Comparison of ENCODE assay signal across 8 cellular contexts in genomic region chr4:139556071-139556734, GRCh38. TPM values are rescaled to one million over a fixed set of nuclear protein-coding genes. Genes with fewer than 3 reads are reported as not detected.
DNase-seq lines count a peak whose midpoint lies in the region; ATAC-seq and TF ChIP-seq lines count a peak whose summit lies in the region.

Gene SETD7, minus strand, starts transcription at chr4:139556219. Its CDS starts 82 bp downstream, at chr4:139556137.

- intact Hi-C loops in mucosa of descending colon (cut with DNase I, micrococcal nuclease) = no loop called here

- TF ChIP-seq CTCF in AG04450 (IDR thresholded peaks at IDR 0.05; ENCODE audit: low read depth, low read length) (no peak), mucosa of descending colon (IDR thresholded peaks at IDR 0.05) (no peak)

- H3K9me3 Mint-ChIP-seq in activated T-cell treated with anti-CD3 and anti-CD28 coated beads, Interleukin-2, amount 50 U/mL, for 24 hours = no peaks in the 10 kb centered on the region

- H3K27ac Mint-ChIP-seq in activated T-cell treated with anti-CD3 and anti-CD28 coated beads, Interleukin-2, amount 50 U/mL, for 24 hours = peak within 1 kb of the TSS; percentile 94

- H3K4me3 ChIP-seq in AG04450 (ENCODE audit: low read depth, low read length) (peak within 1 kb of the TSS; percentile 89), mucosa of descending colon (peak within 1 kb of the TSS; percentile 53)

- no peaks in the 10 kb centered on the region for H3K36me3 ChIP-seq in mucosa of descending colon (ENCODE audit: low read depth)

- peaks cover 18% of the 10 kb centered on the region for H3K4me1 ChIP-seq in mucosa of descending colon (ENCODE audit: low read depth)

- H3K27me3 ChIP-seq in AG04450 (ENCODE audit: control insufficient read depth, insufficient read depth, low read length) = peaks cover 29% of the 10 kb centered on the region

- H3K27me3 Mint-ChIP-seq in activated T-cell treated with anti-CD3 and anti-CD28 coated beads, Interleukin-2, amount 50 U/mL, for 24 hours = peaks cover 13% of the 10 kb centered on the region

- DNase-seq in AG04450 (ENCODE audit: low read depth, low spot score) (no peak), HUDEP-2 (lab: John Stamatoyannopoulos, UW; ENCODE audit: unreplicated experiment in 76 of 76) (peak in 70 of 76 experiments; percentile 4 to 77 (median 50)), OCI-M1 (lab: John Stamatoyannopoulos, UW) (peak; percentile 93), erythroblast (lab: John Stamatoyannopoulos, UW) (peak; percentile 61 to 78), mucosa of descending colon (peak; percentile 75 to 88 (median 84))
- DNase-seq in activated T-cell treated with anti-CD3 and anti-CD28 coated beads, Interleukin-2, amount 50 U/mL, for 24 hours = peak; percentile 80
- peak; percentile 67 for DNase-seq in stimulated activated CD8-positive, alpha-beta memory T cell treated with anti-CD3 and anti-CD28 coated beads, Interleukin-4, amount 100 ng/mL, for 48 hours

- H3K36me3 Mint-ChIP-seq in activated T-cell treated with anti-CD3 and anti-CD28 coated beads, Interleukin-2, amount 50 U/mL, for 24 hours (ENCODE audit: low read depth) = peaks cover 15% of the 10 kb centered on the region

- ATAC-seq in GM19351 (IDR thresholded peaks at IDR 0.05; ENCODE audit: unreplicated experiment) = peak; percentile 40
- peak; percentile 72 for ATAC-seq in mucosa of descending colon

- peak within 1 kb of the TSS; percentile 93 for H3K4me3 Mint-ChIP-seq in activated T-cell treated with anti-CD3 and anti-CD28 coated beads, Interleukin-2, amount 50 U/mL, for 24 hours

- no peak for TF ChIP-seq POLR2A in erythroblast (IDR thresholded peaks at IDR 0.05; ENCODE audit: low read length)

- H3K27ac ChIP-seq in AG04450 (ENCODE audit: low read depth, low read length) = peak within 1 kb of the TSS; percentile 70

- POLR2A ChIA-PET in AG04450 (lab: Yijun Ruan, JAX) = interaction anchor here (0.6 to 2.2 kb wide), 4 partner anchors 12 to 103 kb away, joined by 3 to 9 read pairs (median 4); no protein-coding TSS in a partner anchor

- peaks cover 67% of the 10 kb centered on the region for H3K4me1 Mint-ChIP-seq in activated T-cell treated with anti-CD3 and anti-CD28 coated beads, Interleukin-2, amount 50 U/mL, for 24 hours (ENCODE audit: low read depth)

- CTCF ChIA-PET in AG04450 (lab: Charles Lee) = interaction anchor here (0.9 to 2.0 kb wide), 4 partner anchors 30 to 95 kb away, joined by 3 to 7 read pairs (median 5); no protein-coding TSS in a partner anchor

- H3K9me3 ChIP-seq in AG04450 (ENCODE audit: control insufficient read depth, insufficient read depth, low read length) (no peaks in the 10 kb centered on the region), mucosa of descending colon (no peaks in the 10 kb centered on the region)

RNA-seq across cellular contexts. Expression of gene SETD7, which starts in this region (rescaled TPM):
- polyA plus RNA-seq in AG04450 (2011; rRNA removed) = 21.5 and 24.9 TPM in 2 replicates
- 33.4 and 38.2 TPM in 2 replicates for polyA minus RNA-seq in AG04450 (2011; rRNA and poly(A)+ RNA removed)
- 10 to 100 TPM; 10.2 to 68.4 (median 24.8) TPM for total RNA-seq in mucosa of descending colon
